ENCODE assay signal across 8 cellular contexts in genomic region chr2:164840930-164841718, GRCh38. TPM values are rescaled to one million over a fixed set of nuclear protein-coding genes. Genes with fewer than 3 reads are reported as not detected.
DNase-seq lines count a peak whose midpoint lies in the region; ATAC-seq and TF ChIP-seq lines count a peak whose summit lies in the region.

No MANE protein-coding gene starts in this region.

- TF ChIP-seq POLR2A in testis (IDR thresholded peaks at IDR 0.05) = no peak

- 0 to 1% methylated on average over 3 to 57 of the region's 90 CpGs for WGBS in testis, 2 donors

- no peaks in the 10 kb centered on the region for H3K9me3 ChIP-seq in testis

- H3K27ac ChIP-seq in 22Rv1 (peak overlapping the region; percentile 98), VCaP (peak overlapping the region; percentile 100), testis (peak overlapping the region; percentile 83 to 90)

- DNase-seq in GM06990 (ENCODE audit: extremely low read depth, insufficient read length) = peak; percentile 28
- peak; percentile 63 for DNase-seq in NCI-H1092 treated with DMSO at 0.1 percent for 48 hours (lab: John Stamatoyannopoulos, UW)
- DNase-seq in epidermal melanocyte (ENCODE audit: insufficient read length, low spot score) = peak; percentile 47
- peak; percentile 91 for DNase-seq in mesenteric fat pad (ENCODE audit: low spot score)
- DNase-seq in testis = peak; percentile 71

- no peak for TF ChIP-seq CTCF in 22Rv1 (IDR thresholded peaks at IDR 0.05)
- peak; percentile 2 for TF ChIP-seq CTCF in GM06990 (IDR thresholded peaks at IDR 0.05; ENCODE audit: insufficient read depth, low read length, poor library complexity, severe bottlenecking)
- no peak for TF ChIP-seq CTCF in VCaP (conservative IDR thresholded peaks at IDR 0.05)
- TF ChIP-seq CTCF in testis (IDR thresholded peaks at IDR 0.05) = no peak

- H3K27me3 ChIP-seq in GM06990 (replicated peaks; ENCODE audit: control insufficient read depth, insufficient read depth, low read length) (peaks cover 3% of the 10 kb centered on the region), testis (no peaks in the 10 kb centered on the region)

- no peaks in the 10 kb centered on the region for H3K36me3 ChIP-seq in GM06990 (ENCODE audit: control insufficient read depth, insufficient read depth, low read length)
- no peaks in the 10 kb centered on the region for H3K36me3 ChIP-seq in testis (ENCODE audit: low read depth, missing control alignments)

- H3K4me3 ChIP-seq in GM06990 (replicated peaks; ENCODE audit: low read depth, low read length) = peak overlapping the region; percentile 57
- H3K4me3 ChIP-seq in testis = peak overlapping the region; percentile 69 to 78

- no peaks in the 10 kb centered on the region for H3K4me1 ChIP-seq in testis

- intact Hi-C loops in testis (cut with DNase I; ENCODE audit: low total_unique reads) = loop anchor here (10.0 kb wide), 1 partner anchor 64 kb away; no protein-coding TSS in a partner anchor

- ATAC-seq in HG02610 (IDR thresholded peaks at IDR 0.05; ENCODE audit: unreplicated experiment) = peak; percentile 47

RNA-seq across cellular contexts. Expression of gene COBLL1, which starts 0.5 kb away (rescaled TPM):
- total RNA-seq in mesenteric fat pad (85.9 TPM), testis (10 to 100 TPM; 14.5 to 17.3 TPM)
- polyA plus RNA-seq in testis (ENCODE audit: insufficient read depth, low read depth, low replicate concordance) = 5.4 TPM

Comparison
In these comparisons a context has a peak if more than half of its experiments do, and no peak if none do; other contexts are left out.
1. Peak in every context shown above with its lines: DNase-seq, ATAC-seq, H3K4me3 ChIP-seq and H3K27ac ChIP-seq.
2. DNase-seq: peak in every context shown above with its lines; median percentile 91 in mesenteric fat pad; 71 in testis; 63 in NCI-H1092 treated with DMSO at 0.1 percent for 48 hours; 47 in epidermal melanocyte; 28 in GM06990.